Comparison of ENCODE assay signal across 8 cellular contexts in genomic region chr6:132814716-132815570, GRCh38. TPM values are rescaled to one million over a fixed set of nuclear protein-coding genes. Genes with fewer than 3 reads are reported as not detected.
A peak's percentile ranks its signal among the peaks of the same experiment; 100 is the strongest.
DNase-seq lines count a peak whose midpoint lies in the region; ATAC-seq, FAIRE-seq and TF ChIP-seq lines count a peak whose summit lies in the region.

No MANE protein-coding gene starts in this region.

- peaks cover 10% of the 10 kb centered on the region; the same call in 1 of the 2 replicates for H3K9me3 Mint-ChIP-seq in HFFc6
- H3K9me3 Mint-ChIP-seq in central memory CD8-positive, alpha-beta T cell: no peaks in the 10 kb centered on the region

- peaks cover 20% of the 10 kb centered on the region for H3K27me3 Mint-ChIP-seq in HFFc6 (ENCODE audit: insufficient read depth)
- no peaks in the 10 kb centered on the region for H3K27me3 Mint-ChIP-seq in central memory CD8-positive, alpha-beta T cell

- intact Hi-C loops in aorta (cut with DNase I): loop anchor here in 1 of 2 donors (2.0 to 10.0 kb wide), 2 partner anchors 300 to 734 kb away; partner anchors contain the start of gene STX7

- peaks cover 26% of the 10 kb centered on the region for H3K4me1 ChIP-seq in mononuclear cell (ENCODE audit: insufficient read depth, low read length)
- H3K4me1 ChIP-seq in aorta (ENCODE audit: control insufficient read depth in 1 of 2, insufficient read depth in 2 of 2, low read length in 2 of 2): peaks cover 1 to 6% of the 10 kb centered on the region in 2 donors

- DNase-seq in GM12891 (ENCODE audit: insufficient read length, low spot score) (no peak), HFFc6 (no peak), OCI-M1 (lab: John Stamatoyannopoulos, UW) (peak; percentile 48), aorta (no peak), SHP77 treated with DMSO at 0.1 percent for 48 hours (lab: John Stamatoyannopoulos, UW) (no peak), hepatic stellate cell (ENCODE audit: low spot score) (no peak)
- DNase-seq in central memory CD8-positive, alpha-beta T cell (ENCODE audit: low spot score in 2 of 2): no peak

- H3K4me1 Mint-ChIP-seq in HFFc6 (ENCODE audit: low read depth): peaks cover 62% of the 10 kb centered on the region
- peaks cover 76% of the 10 kb centered on the region for H3K4me1 Mint-ChIP-seq in central memory CD8-positive, alpha-beta T cell

- peak; percentile 51 for FAIRE-seq in GM12891 (lab: Jason Lieb, UNC)

- peaks cover 2 to 7% of the 10 kb centered on the region in 2 donors for H3K36me3 ChIP-seq in aorta (ENCODE audit: control insufficient read depth in 1 of 2, insufficient read depth in 2 of 2, low read length in 1 of 2)

- no peak for TF ChIP-seq POLR2A in GM12891 (IDR thresholded peaks at IDR 0.05; ENCODE audit: low read depth, low read length)

- ATAC-seq in central memory CD8-positive, alpha-beta T cell (replicated peaks; ENCODE audit: extremely low read depth, poor library complexity, severe bottlenecking): peak; percentile 2
- ATAC-seq in aorta (ENCODE audit: low FRiP score): peak; percentile 20

- H3K27me3 ChIP-seq in mononuclear cell (ENCODE audit: insufficient read depth, low read length): no peaks in the 10 kb centered on the region
- peaks cover 0 to 1% of the 10 kb centered on the region in 2 donors for H3K27me3 ChIP-seq in aorta (ENCODE audit: control insufficient read depth in 1 of 2, insufficient read depth in 2 of 2, low read length in 1 of 2)

- peak overlapping the region; percentile 93 for H3K4me3 Mint-ChIP-seq in HFFc6
- H3K4me3 Mint-ChIP-seq in central memory CD8-positive, alpha-beta T cell: peak overlapping the region; percentile 91

- H3K27ac Mint-ChIP-seq in HFFc6: peak overlapping the region; percentile 95
- peak overlapping the region; percentile 99 for H3K27ac Mint-ChIP-seq in central memory CD8-positive, alpha-beta T cell (ENCODE audit: low read depth)

- H3K4me3 ChIP-seq in mononuclear cell (ENCODE audit: low read length): peak overlapping the region; percentile 95
- H3K4me3 ChIP-seq in aorta (ENCODE audit: low read length in 2 of 2): peak overlapping the region; percentile 37 to 93

- H3K36me3 Mint-ChIP-seq in HFFc6 (ENCODE audit: low read depth): peaks cover 56% of the 10 kb centered on the region
- peaks cover 78% of the 10 kb centered on the region for H3K36me3 Mint-ChIP-seq in central memory CD8-positive, alpha-beta T cell (ENCODE audit: insufficient read depth)

- H3K27ac ChIP-seq in aorta (ENCODE audit: low read depth in 1 of 2, low read length in 2 of 2): peak overlapping the region in 1 of 2 donors; percentile 39

- TF ChIP-seq CTCF in HFFc6 (IDR thresholded peaks at IDR 0.05): no peak

- WGBS in aorta, 2 donors: 1% methylated on average over 27 of the region's 27 CpGs

- no peaks in the 10 kb centered on the region for H3K9me3 ChIP-seq in mononuclear cell (ENCODE audit: low read depth, low read length)
- no peaks in the 10 kb centered on the region for H3K9me3 ChIP-seq in aorta (ENCODE audit: control insufficient read depth, low read length)

TF ChIP-seq in GM12891, 5 proteins besides CTCF, POLR2A, EP300 and RAD21:
- no peak for TF ChIP-seq POLR2AphosphoS5 (IDR thresholded peaks at IDR 0.05; ENCODE audit: low read depth, low read length)
- no peak for TF ChIP-seq TAF1 (IDR thresholded peaks at IDR 0.05; ENCODE audit: low read depth, low read length)
- no peak for TF ChIP-seq SPI1 (IDR thresholded peaks at IDR 0.05; ENCODE audit: low read depth, low read length)
- no peak for TF ChIP-seq PAX5 (IDR thresholded peaks at IDR 0.05; ENCODE audit: insufficient read depth, low read length, severe bottlenecking)
- TF ChIP-seq POU2F2 (IDR thresholded peaks at IDR 0.05; ENCODE audit: low read depth, low read length): no peak

RNA-seq across cellular contexts. Expression of gene RPS12, which starts 0.6 kb away (rescaled TPM):
- 5,998 TPM for polyA plus RNA-seq in GM12891 (2012; ENCODE audit: low read depth, missing spikeins)
- 1,000 to 10,000 TPM in 4 of 6 experiments, 100 to 1,000 TPM in 2; 826 to 1,148 (median 1,037) TPM for total RNA-seq in HFFc6 (2021; fragmentation: NEBNext Ultra II Directional; extraction: Animal tissue kit (Norgen Biotek cat#: 25700))
- total RNA-seq in mononuclear cell: 2,154 TPM
- 100 to 1,000 TPM; 689 to 706 TPM for total RNA-seq in aorta
- polyA plus RNA-seq in aorta: 1,000 to 10,000 TPM; 2,519 to 5,399 TPM

RNA-seq across cellular contexts. Expression of gene SLC18B1, which starts 16.5 kb away (rescaled TPM):
- 3.7 TPM for polyA plus RNA-seq in GM12891 (2012; ENCODE audit: low read depth, missing spikeins)
- 1 to 10 TPM; 2.9 to 4.1 (median 3.5) TPM for total RNA-seq in HFFc6 (2021; fragmentation: NEBNext Ultra II Directional; extraction: Animal tissue kit (Norgen Biotek cat#: 25700))
- total RNA-seq in mononuclear cell (10.3 TPM), aorta (1 to 10 TPM; 4.5 to 9.2 TPM)
- 1 to 10 TPM; 4.0 to 6.9 TPM for polyA plus RNA-seq in aorta

RNA-seq across cellular contexts. Expression of gene VNN2, which starts 57.2 kb away (rescaled TPM):
- 16.5 TPM for polyA plus RNA-seq in GM12891 (2012; ENCODE audit: low read depth, missing spikeins)
- total RNA-seq in HFFc6 (2021; fragmentation: NEBNext Ultra II Directional; extraction: Animal tissue kit (Norgen Biotek cat#: 25700)): not detected
- total RNA-seq in mononuclear cell (103 TPM), aorta (10 to 100 TPM in 1 of 2 donors, 1 to 10 TPM in 1; 4.7 to 15.6 TPM)
- 1 to 10 TPM in 1 of 2 donors, under 1 TPM in 1; 0.43 to 8.0 TPM for polyA plus RNA-seq in aorta

Comparison
In these comparisons a context has a peak if more than half of its experiments do, and no peak if none do; other contexts are left out.
1. RNA of gene VNN2, which starts 57.2 kb away (total RNA-seq): 103 TPM in mononuclear cell (single experiment) and 4.7 to 15.6 TPM in aorta; not detected in HFFc6; every median in the first group is over 4 times any median in the second.